In genomic region chr2:196103626-196104025, GRCh38 we compare ENCODE assay signal across 32 cellular contexts. TPM values are rescaled to one million over a fixed set of nuclear protein-coding genes. Genes with fewer than 3 reads are reported as not detected.
"Had no signal": no experiment of that assay in that cellular context is flagged by ENCODE, and none has a peak within 500 bp of the region (broad histone marks: within the 10 kb centered on the region; RNA-seq: fewer than 3 reads in every experiment).

No MANE protein-coding gene starts in this region.

- H3K27me3 Mint-ChIP-seq: dendritic cell treated with granulocyte-macrophage colony-stimulating factor and Interleukin-4, amounts not matched to agents 40 ng/mL and 50 ng/mL, for 4 days; naive thymus-derived CD4-positive, alpha-beta T cell had no signal

- H3K4me3 ChIP-seq: gastrocnemius medialis, heart left ventricle, hepatocyte, ovary, psoas muscle, skin epidermis, thoracic aorta, tibial nerve, upper lobe of left lung, uterus had no signal

- H3K4me3 Mint-ChIP-seq: dendritic cell treated with granulocyte-macrophage colony-stimulating factor and Interleukin-4, amounts not matched to agents 40 ng/mL and 50 ng/mL, for 4 days; endodermal cell; naive thymus-derived CD4-positive, alpha-beta T cell; nephron had no signal

- H3K4me2 ChIP-seq: hepatocyte had no signal

- H3K27ac ChIP-seq: epithelial cell of prostate, gastrocnemius medialis, heart left ventricle, hepatocyte, ovary, psoas muscle, skin epidermis, thoracic aorta, tibial nerve, upper lobe of left lung, uterus had no signal

- DNase-seq: cerebellar nuclear complex; effector CD8-positive, alpha-beta T cell; endodermal cell; foreskin fibroblast; gastrocnemius medialis; heart left ventricle; kidney; mesendoderm; midbrain; naive thymus-derived CD4-positive, alpha-beta T cell; occipital lobe; ovary; posterior cingulate gyrus; psoas muscle; right cardiac atrium; stimulated activated CD4-positive, alpha-beta T cell treated with anti-CD3 and anti-CD28 coated beads, Interleukin-12 subunit alpha, Interleukin-12 subunit beta, amount 100 ng/mL, for 4 hours; stimulated activated CD4-positive, alpha-beta T cell treated with anti-CD3 and anti-CD28 coated beads, Interleukin-1b, Interleukin-23, amount 100 ng/mL, for 48 hours; stimulated activated CD4-positive, alpha-beta T cell treated with anti-CD3 and anti-CD28 coated beads, Interleukin-4, amount 100 ng/mL, for 1 hour; stimulated activated CD8-positive, alpha-beta memory T cell treated with anti-CD3 and anti-CD28 coated beads, Interleukin-4, amount 100 ng/mL, for 48 hours; stimulated activated naive CD8-positive, alpha-beta T cell treated with anti-CD3 and anti-CD28 coated beads, Interleukin-15, Interleukin-2, amounts not matched to agents 100 U/mL and 50 U/mL, for 24 hours; substantia nigra; upper lobe of left lung; uterus had no signal

- H3K27ac Mint-ChIP-seq: dendritic cell treated with granulocyte-macrophage colony-stimulating factor and Interleukin-4, amounts not matched to agents 40 ng/mL and 50 ng/mL, for 4 days; endodermal cell; nephron had no signal

- ATAC-seq: esophagus mucosa; gastrocnemius medialis; heart left ventricle; left lobe of liver; naive thymus-derived CD4-positive, alpha-beta T cell; psoas muscle; right cardiac atrium; stimulated activated naive CD8-positive, alpha-beta T cell treated with anti-CD3 and anti-CD28 coated beads, Interleukin-15, Interleukin-2, amounts not matched to agents 100 U/mL and 50 U/mL, for 24 hours had no signal

- H3K79me2 ChIP-seq: hepatocyte had no signal

- H3K9me3 ChIP-seq: gastrocnemius medialis, heart left ventricle, ovary, psoas muscle, thoracic aorta, tibial nerve, upper lobe of left lung, uterus had no signal

- H3K36me3 ChIP-seq: gastrocnemius medialis, heart left ventricle, ovary, thoracic aorta, tibial nerve, upper lobe of left lung, uterus had no signal

- H3K9me3 Mint-ChIP-seq: endodermal cell had no signal

- H3K4me1 ChIP-seq: gastrocnemius medialis, psoas muscle, uterus had no signal

- H3K27me3 ChIP-seq: gastrocnemius medialis, heart left ventricle, hepatocyte, ovary, tibial nerve, upper lobe of left lung, uterus had no signal

- H2AFZ ChIP-seq: hepatocyte had no signal

- FAIRE-seq: kidney had no signal

RNA-seq across cellular contexts. Expression of gene DNAH7, which starts 35.0 kb away (rescaled TPM):
- total RNA-seq: naive thymus-derived CD4-positive, alpha-beta T cell had no signal
- polyA plus RNA-seq: naive thymus-derived CD4-positive, alpha-beta T cell had no signal
